Comparison of ENCODE assay signal across 2 cellular contexts in genomic region chr3:187255314-187255713, GRCh38.
A peak's percentile ranks its signal among the peaks of the same experiment; 100 is the strongest.
TF ChIP-seq lines count a peak whose summit lies in the region.

No MANE protein-coding gene starts in this region.

TF ChIP-seq in IMR-90, 13 proteins besides CTCF, POLR2A, EP300 and RAD21:
- TF ChIP-seq RCOR1 (IDR thresholded peaks at IDR 0.05; ENCODE audit: insufficient replicate concordance, low read length): no peak
- TF ChIP-seq NFE2L2 (IDR thresholded peaks at IDR 0.05; ENCODE audit: low read depth, low read length): no peak
- no peak for TF ChIP-seq RFX5 (IDR thresholded peaks at IDR 0.05; ENCODE audit: low read depth, low read length)
- no peak for TF ChIP-seq ELK1 (IDR thresholded peaks at IDR 0.05; ENCODE audit: borderline replicate concordance, low read depth, low read length)
- no peak for TF ChIP-seq USF2 (IDR thresholded peaks at IDR 0.05; ENCODE audit: low read depth, low read length)
- TF ChIP-seq CEBPB (IDR thresholded peaks at IDR 0.05; ENCODE audit: low read depth, low read length): no peak
- TF ChIP-seq MAFK (IDR thresholded peaks at IDR 0.05; ENCODE audit: low read depth, low read length): no peak
- no peak for TF ChIP-seq BHLHE40 (IDR thresholded peaks at IDR 0.05; ENCODE audit: low read depth, low read length)

TF ChIP-seq in K562, 482 proteins besides CTCF, POLR2A, EP300 and RAD21:
- peak; percentile 26; the same call in 1 of the 2 replicates for TF ChIP-seq ZNF316 (IDR thresholded peaks at IDR 0.05)
- TF ChIP-seq C11orf30 (IDR thresholded peaks at IDR 0.05; ENCODE audit: low read depth): peak; percentile 11; the same call in 1 of the 2 replicates
- no peak for TF ChIP-seq RBM15 (IDR thresholded peaks at IDR 0.05; ENCODE audit: insufficient read depth, low read length)
- no peak for TF ChIP-seq ERF (CRISPR knock-in tag; IDR thresholded peaks at IDR 0.05)
- TF ChIP-seq PRMT5 (CRISPR knock-in tag; IDR thresholded peaks at IDR 0.05): no peak
- no peak for TF ChIP-seq KLF6 (CRISPR knock-in tag; IDR thresholded peaks at IDR 0.05; ENCODE audit: borderline replicate concordance)
